Comparison of ENCODE assay signal across 8 cellular contexts in the genomic region with DNA sequence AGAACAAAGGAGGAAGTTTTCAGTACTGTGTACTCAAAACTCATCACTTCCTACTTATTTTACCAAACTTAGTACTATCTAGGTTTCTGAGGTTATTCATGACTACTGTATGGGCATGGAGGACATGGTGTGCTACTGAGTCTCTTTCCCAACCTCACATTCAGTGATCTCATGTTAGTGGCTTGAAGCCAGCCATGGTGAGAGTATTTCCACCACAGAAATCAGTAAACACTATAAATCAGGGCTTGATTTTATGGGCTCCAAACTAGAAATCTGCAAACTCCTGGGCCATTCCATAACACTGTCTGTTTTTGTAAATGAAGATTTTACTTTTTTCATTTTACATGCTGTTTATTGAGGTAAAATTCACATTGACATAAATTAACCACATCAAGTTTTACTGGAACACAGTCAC. TPM values are rescaled to one million over a fixed set of nuclear protein-coding genes. Genes with fewer than 3 reads are reported as not detected.
DNase-seq lines count a peak whose midpoint lies in the region; ATAC-seq, FAIRE-seq and TF ChIP-seq lines count a peak whose summit lies in the region.

No MANE protein-coding gene starts in this region.

- no peak for TF ChIP-seq POLR2A in GM12891 (IDR thresholded peaks at IDR 0.05; ENCODE audit: low read depth, low read length)

- H3K27ac Mint-ChIP-seq in T-helper 2 cell treated with Interferon-gamma antibody and Interleukin-4, amounts not matched to agents 5 μg/mL and 100 μg/mL, for 36 hours = peak overlapping the region; percentile 50

- H3K4me3 Mint-ChIP-seq in T-helper 2 cell treated with Interferon-gamma antibody and Interleukin-4, amounts not matched to agents 5 μg/mL and 100 μg/mL, for 36 hours = no peak overlapping the region

- peak; percentile 35 for FAIRE-seq in GM12891 (lab: Jason Lieb, UNC)

- intact Hi-C loops in sciatic nerve (cut with DNase I) = no loop called here

- DNase-seq in GM12891 (ENCODE audit: insufficient read length, low spot score) (no peak), fibroblast of the conjunctiva (ENCODE audit: low read depth) (peak; percentile 43), sciatic nerve (ENCODE audit: low spot score) (no peak), NCI-H2029 treated with DMSO at 0.1 percent for 48 hours (lab: John Stamatoyannopoulos, UW) (no peak)
- no peak for DNase-seq in T-helper 2 cell treated with Interferon-gamma antibody and Interleukin-4, amounts not matched to agents 5 μg/mL and 100 μg/mL, for 36 hours (ENCODE audit: low spot score)
- DNase-seq in activated CD4-positive, alpha-beta T cell treated with anti-CD3 and anti-CD28 coated beads for 48 hours = no peak

- H3K4me1 Mint-ChIP-seq in T-helper 2 cell treated with Interferon-gamma antibody and Interleukin-4, amounts not matched to agents 5 μg/mL and 100 μg/mL, for 36 hours (ENCODE audit: low read depth) = peaks cover 34% of the 10 kb centered on the region

- no peaks in the 10 kb centered on the region for H3K27me3 Mint-ChIP-seq in T-helper 2 cell treated with Interferon-gamma antibody and Interleukin-4, amounts not matched to agents 5 μg/mL and 100 μg/mL, for 36 hours (ENCODE audit: low read depth)

- peaks cover 3% of the 10 kb centered on the region for H3K36me3 Mint-ChIP-seq in T-helper 2 cell treated with Interferon-gamma antibody and Interleukin-4, amounts not matched to agents 5 μg/mL and 100 μg/mL, for 36 hours (ENCODE audit: low read depth)

- H3K9me3 Mint-ChIP-seq in T-helper 2 cell treated with Interferon-gamma antibody and Interleukin-4, amounts not matched to agents 5 μg/mL and 100 μg/mL, for 36 hours = no peaks in the 10 kb centered on the region

- ATAC-seq in sciatic nerve = peak; percentile 93
- no peak for ATAC-seq in GM18519 (IDR thresholded peaks at IDR 0.05; ENCODE audit: low FRiP score, unreplicated experiment)
- no peak for ATAC-seq in GM18867 (IDR thresholded peaks at IDR 0.05; ENCODE audit: unreplicated experiment)

TF ChIP-seq in GM12891, 5 proteins besides CTCF, POLR2A, EP300 and RAD21:
- TF ChIP-seq POLR2AphosphoS5 (IDR thresholded peaks at IDR 0.05; ENCODE audit: low read depth, low read length) = no peak
- TF ChIP-seq TAF1 (IDR thresholded peaks at IDR 0.05; ENCODE audit: low read depth, low read length) = no peak
- no peak for TF ChIP-seq PAX5 (IDR thresholded peaks at IDR 0.05; ENCODE audit: insufficient read depth, low read length, severe bottlenecking)
- no peak for TF ChIP-seq SPI1 (IDR thresholded peaks at IDR 0.05; ENCODE audit: low read depth, low read length)
- TF ChIP-seq POU2F2 (IDR thresholded peaks at IDR 0.05; ENCODE audit: low read depth, low read length) = no peak

RNA-seq across cellular contexts. Expression of gene MED26, which starts 19.7 kb away (rescaled TPM):
- polyA plus RNA-seq in GM12891 (2012; ENCODE audit: low read depth, missing spikeins) = 8.1 TPM
- total RNA-seq in sciatic nerve = 11.4 TPM

RNA-seq across cellular contexts. Expression of gene SLC35E1, which starts 36.1 kb away (rescaled TPM):
- polyA plus RNA-seq in GM12891 (2012; ENCODE audit: low read depth, missing spikeins) = 17.7 TPM
- 33.2 TPM for total RNA-seq in sciatic nerve

RNA-seq across cellular contexts. Expression of gene SMIM7, which starts 51.6 kb away (rescaled TPM):
- polyA plus RNA-seq in GM12891 (2012; ENCODE audit: low read depth, missing spikeins) = 39.3 TPM
- total RNA-seq in sciatic nerve = 71.9 TPM

RNA-seq across cellular contexts. Expression of gene TMEM38A, which starts 52.6 kb away (rescaled TPM):
- 14.0 TPM for polyA plus RNA-seq in GM12891 (2012; ENCODE audit: low read depth, missing spikeins)
- total RNA-seq in sciatic nerve = 3.5 TPM
